Comparison of ENCODE assay signal across 32 cellular contexts in genomic region chr16:7628981-7629380, GRCh38.
"Had no signal": no experiment of that assay in that cellular context is flagged by ENCODE, and none has a peak within 500 bp of the region (broad histone marks: within the 10 kb centered on the region; RNA-seq: fewer than 3 reads in every experiment).

No MANE protein-coding gene starts in this region.

- H3K27me3 ChIP-seq: neural progenitor cell, ovary, spleen, testis, tibial artery, transverse colon, upper lobe of left lung, vagina had no signal

- H2AFZ ChIP-seq: neural progenitor cell, parathyroid adenoma had no signal

- H3K36me3 ChIP-seq: neural progenitor cell, ovary, spleen, suprapubic skin, tibial artery, transverse colon, upper lobe of left lung, vagina had no signal

- H3K4me3 Mint-ChIP-seq: naive thymus-derived CD4-positive, alpha-beta T cell; natural killer cell; nephron; neural progenitor cell; stimulated activated memory B cell treated with anti-CD40 and anti-IgM and Interleukin-4, amounts not matched to agents 10 μg/mL and 1 μg/mL and 100 μg/mL, for 72 hours; stimulated activated naive CD8-positive, alpha-beta T cell treated with anti-CD3 and anti-CD28 coated beads, Interleukin-15, amount 100 ng/mL, for 72 hours had no signal

- DNase-seq: naive thymus-derived CD4-positive, alpha-beta T cell; natural killer cell; occipital lobe; ovary; posterior cingulate gyrus; psoas muscle; right cardiac atrium; spleen; stimulated activated CD4-positive, alpha-beta T cell treated with anti-CD3 and anti-CD28 coated beads, Interleukin-12 subunit alpha, Interleukin-12 subunit beta, amount 100 ng/mL, for 4 hours; stimulated activated CD4-positive, alpha-beta T cell treated with anti-CD3 and anti-CD28 coated beads, Interleukin-1b, Interleukin-23, amount 100 ng/mL, for 48 hours; stimulated activated CD4-positive, alpha-beta T cell treated with anti-CD3 and anti-CD28 coated beads, Interleukin-4, amount 100 ng/mL, for 1 hour; stimulated activated CD4-positive, alpha-beta T cell treated with anti-CD3 and anti-CD28 coated beads, Interleukin-4, amount 100 ng/mL, for 4 hours; stimulated activated CD8-positive, alpha-beta memory T cell treated with anti-CD3 and anti-CD28 coated beads, Interleukin-4, amount 100 ng/mL, for 48 hours; stimulated activated naive CD4-positive, alpha-beta T cell; stimulated activated naive CD8-positive, alpha-beta T cell treated with anti-CD3 and anti-CD28 coated beads, Interleukin-15, amount 100 ng/mL, for 72 hours; stimulated activated naive CD8-positive, alpha-beta T cell treated with anti-CD3 and anti-CD28 coated beads, Interleukin-15, Interleukin-2, amounts not matched to agents 100 U/mL and 50 U/mL, for 24 hours; substantia nigra; testis; tibial artery; transverse colon; upper lobe of left lung had no signal

- ATAC-seq: naive thymus-derived CD4-positive, alpha-beta T cell; natural killer cell; psoas muscle; right cardiac atrium; sciatic nerve; stimulated activated memory B cell treated with anti-CD40 and anti-IgM and Interleukin-4, amounts not matched to agents 10 μg/mL and 1 μg/mL and 100 μg/mL, for 72 hours; stimulated activated naive CD8-positive, alpha-beta T cell treated with anti-CD3 and anti-CD28 coated beads, Interleukin-15, amount 100 ng/mL, for 72 hours; stimulated activated naive CD8-positive, alpha-beta T cell treated with anti-CD3 and anti-CD28 coated beads, Interleukin-15, Interleukin-2, amounts not matched to agents 100 U/mL and 50 U/mL, for 24 hours had no signal

- FAIRE-seq: urothelium cell line had no signal

- H3K9me3 ChIP-seq: ovary, psoas muscle, suprapubic skin, testis, tibial artery, transverse colon, upper lobe of left lung, vagina had no signal

- H3K4me1 ChIP-seq: neural progenitor cell, parathyroid adenoma, psoas muscle, spleen, suprapubic skin, testis, tibial artery, transverse colon, upper lobe of left lung, vagina had no signal

- H3K36me3 Mint-ChIP-seq: natural killer cell; neural progenitor cell; stimulated activated memory B cell treated with anti-CD40 and anti-IgM and Interleukin-4, amounts not matched to agents 10 μg/mL and 1 μg/mL and 100 μg/mL, for 72 hours had no signal

- H3K27me3 Mint-ChIP-seq: naive thymus-derived CD4-positive, alpha-beta T cell; stimulated activated memory B cell treated with anti-CD40 and anti-IgM and Interleukin-4, amounts not matched to agents 10 μg/mL and 1 μg/mL and 100 μg/mL, for 72 hours; stimulated activated naive CD8-positive, alpha-beta T cell treated with anti-CD3 and anti-CD28 coated beads, Interleukin-15, amount 100 ng/mL, for 72 hours had no signal

- H3K4me2 ChIP-seq: neural progenitor cell, smooth muscle cell had no signal

- H3K4me3 ChIP-seq: neural progenitor cell, ovary, psoas muscle, skin epidermis, smooth muscle cell, spleen, suprapubic skin, testis, tibial artery, transverse colon, upper lobe of left lung, vagina had no signal

- H3K79me2 ChIP-seq: parathyroid adenoma had no signal

- H3K9ac ChIP-seq: neural progenitor cell, parathyroid adenoma had no signal

- H3K27ac ChIP-seq: neural progenitor cell, ovary, parathyroid adenoma, psoas muscle, skin epidermis, spleen, suprapubic skin, testis, tibial artery, transverse colon, upper lobe of left lung, vagina had no signal

- H3K27ac Mint-ChIP-seq: naive thymus-derived CD4-positive, alpha-beta T cell; natural killer cell; nephron; neural progenitor cell; progenitor cell of endocrine pancreas; stimulated activated memory B cell treated with anti-CD40 and anti-IgM and Interleukin-4, amounts not matched to agents 10 μg/mL and 1 μg/mL and 100 μg/mL, for 72 hours; stimulated activated naive CD8-positive, alpha-beta T cell treated with anti-CD3 and anti-CD28 coated beads, Interleukin-15, amount 100 ng/mL, for 72 hours had no signal

- H3K9me3 Mint-ChIP-seq: nephron, neural progenitor cell had no signal

- H3K4me1 Mint-ChIP-seq: natural killer cell; stimulated activated memory B cell treated with anti-CD40 and anti-IgM and Interleukin-4, amounts not matched to agents 10 μg/mL and 1 μg/mL and 100 μg/mL, for 72 hours; stimulated activated naive CD8-positive, alpha-beta T cell treated with anti-CD3 and anti-CD28 coated beads, Interleukin-15, amount 100 ng/mL, for 72 hours had no signal
